ENCODE assay signal across 8 cellular contexts in the genomic region with DNA sequence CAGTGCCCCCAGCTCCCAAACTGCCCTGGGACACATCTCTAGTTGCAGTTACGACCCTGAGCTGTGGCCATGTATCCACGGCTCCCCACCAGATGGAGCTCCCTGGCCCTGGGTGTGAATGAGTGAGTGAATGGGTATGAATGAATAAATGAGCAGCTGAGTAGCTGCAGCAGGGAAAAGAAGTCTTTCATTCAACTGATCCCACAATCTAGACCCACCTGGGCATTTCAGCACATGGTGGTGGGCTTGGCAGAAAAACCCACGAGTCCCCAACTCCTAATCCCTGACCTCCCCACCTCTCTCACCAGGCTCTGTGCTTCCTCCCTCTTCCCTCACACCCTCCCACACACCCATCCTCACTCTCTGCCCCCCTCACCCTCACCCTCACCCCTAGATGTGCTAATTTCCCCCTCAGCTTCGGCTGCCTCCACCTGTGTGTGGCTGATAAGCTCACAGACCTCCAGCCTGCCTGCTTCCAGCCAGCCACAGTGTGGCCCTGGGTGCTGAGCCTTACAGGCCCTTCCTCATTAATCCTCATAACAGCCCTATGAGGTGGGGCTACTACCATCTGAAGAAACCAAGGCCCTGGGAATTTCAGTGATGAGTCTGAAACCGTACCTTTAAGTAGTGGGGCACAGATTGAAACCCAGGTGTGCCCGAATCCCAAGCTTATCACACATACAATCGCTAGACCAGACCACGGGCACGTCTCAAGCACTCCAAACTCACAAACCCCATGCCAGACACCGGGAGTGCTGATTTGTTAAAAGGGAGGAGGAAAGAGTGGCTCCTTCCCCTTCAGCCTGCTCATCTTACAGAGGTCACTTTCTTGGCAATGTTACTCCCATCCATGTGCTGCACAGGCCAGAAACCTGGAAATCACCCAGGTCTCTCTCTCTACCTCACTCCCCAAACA. TPM values are rescaled to one million over a fixed set of nuclear protein-coding genes. Genes with fewer than 3 reads are reported as not detected.
DNase-seq lines count a peak whose midpoint lies in the region; TF ChIP-seq lines count a peak whose summit lies in the region.
"Had no signal": no experiment of that assay in that cellular context is flagged by ENCODE, and none has a peak within 500 bp of the region (broad histone marks: within the 10 kb centered on the region; RNA-seq: fewer than 3 reads in every experiment).

No MANE protein-coding gene starts in this region.

- H3K36me3 Mint-ChIP-seq in Calu3 (ENCODE audit: insufficient read depth, unreplicated experiment) = peaks cover 27% of the 10 kb centered on the region

- H3K4me1 ChIP-seq in OCI-LY3 (ENCODE audit: low read length) (peaks cover 29% of the 10 kb centered on the region), esophagus squamous epithelium (peaks cover 39 to 68% (median 41%) of the 10 kb centered on the region in 3 donors), HAP-1 (peaks cover 6% of the 10 kb centered on the region; the same call in 1 of the 2 replicates)

- H3K27ac Mint-ChIP-seq in Calu3 (ENCODE audit: unreplicated experiment) = no peak overlapping the region

- H3K9me3 ChIP-seq in OCI-LY3 (ENCODE audit: insufficient read depth, low read length) (no peaks in the 10 kb centered on the region), esophagus squamous epithelium (no peaks in the 10 kb centered on the region), HAP-1 (no peaks in the 10 kb centered on the region)

- H3K4me3 ChIP-seq in OCI-LY3 (ENCODE audit: low read length) (no peak overlapping the region), esophagus squamous epithelium (no peak overlapping the region), skeletal muscle cell (ENCODE audit: low read depth, low read length) (no peak overlapping the region), HAP-1 (no peak overlapping the region)

- intact Hi-C loops in esophagus squamous epithelium (cut with DNase I) (no loop called here), Calu3 (cut with micrococcal nuclease; ENCODE audit: unreplicated experiment) (loop anchor here (10.0 kb wide), 1 partner anchor 76 kb away; no protein-coding TSS in a partner anchor)

- no peak for TF ChIP-seq POLR2A in esophagus squamous epithelium (IDR thresholded peaks at IDR 0.05)

- H3K9ac ChIP-seq in OCI-LY3 (ENCODE audit: low read length) = no peak overlapping the region

- H3K4me3 Mint-ChIP-seq in Calu3 (ENCODE audit: low read depth, unreplicated experiment) = no peak overlapping the region

- in situ Hi-C loops in HAP-1 (cut with MboI; ENCODE audit: low sequenced_read_pairs) = no loop called here

- 46 to 66% methylated on average over 8 to 10 of the region's 10 CpGs for WGBS in esophagus squamous epithelium, 2 donors

- H4K20me1 ChIP-seq in OCI-LY3 (ENCODE audit: insufficient read depth, low read length) = no peaks in the 10 kb centered on the region

- H3K27ac ChIP-seq in OCI-LY3 (ENCODE audit: low read length) (no peak overlapping the region), esophagus squamous epithelium (peak overlapping the region; percentile 66 to 91 (median 80))

- H3K9me3 Mint-ChIP-seq in Calu3 (ENCODE audit: low read depth, unreplicated experiment) = no peaks in the 10 kb centered on the region

- CTCF ChIA-PET in Calu3 (lab: Charles Lee) = interaction anchor here (0.6 to 1.1 kb wide), 4 partner anchors 10 to 231 kb away, joined by 3 to 4 read pairs (median 3); no protein-coding TSS in a partner anchor

- H3K27me3 ChIP-seq in OCI-LY3 (ENCODE audit: low read depth, low read length) (no peaks in the 10 kb centered on the region), esophagus squamous epithelium (no peaks in the 10 kb centered on the region), HAP-1 (ENCODE audit: low read depth) (no peaks in the 10 kb centered on the region)

- peaks cover 28% of the 10 kb centered on the region for H3K79me2 ChIP-seq in OCI-LY3 (ENCODE audit: low read length)

- TF ChIP-seq CTCF in GM12873 (IDR thresholded peaks at IDR 0.05; ENCODE audit: insufficient read depth, low read depth, low read length, missing control alignments) (peak; percentile 14), OCI-LY3 (IDR thresholded peaks at IDR 0.05; ENCODE audit: low read depth, low read length) (peak; percentile 49), esophagus squamous epithelium (IDR thresholded peaks at IDR 0.05) (peak in 3 of 6 experiments; percentile 5 to 29 (median 16)), Calu3 (IDR thresholded peaks at IDR 0.05; ENCODE audit: unreplicated experiment) (no peak)

- DNase-seq in esophagus squamous epithelium (lab: John Stamatoyannopoulos, UW) (no peak), skeletal muscle cell (ENCODE audit: low read depth) (peak; percentile 28), DMS153 (lab: John Stamatoyannopoulos, UW) (no peak), Calu3 (no peak), HAP-1 (ENCODE audit: low spot score in 2 of 2) (no peak)
- DNase-seq: NCI-H1436 treated with DMSO at 0.1 percent for 48 hours had no signal

- peak overlapping the region; percentile 61; the same call in 1 of the 2 replicates for H2AFZ ChIP-seq in OCI-LY3 (ENCODE audit: low read depth, low read length)

- H3K4me2 ChIP-seq in OCI-LY3 (ENCODE audit: low read length) = peak overlapping the region; percentile 25; the same call in 1 of the 2 replicates

- H3K4me1 Mint-ChIP-seq in Calu3 (ENCODE audit: low read depth, unreplicated experiment) = peaks cover 8% of the 10 kb centered on the region

- H3K27me3 Mint-ChIP-seq in Calu3 (ENCODE audit: unreplicated experiment) = peaks cover 20% of the 10 kb centered on the region

- peaks cover 6% of the 10 kb centered on the region for H3K36me3 ChIP-seq in OCI-LY3 (replicated peaks; ENCODE audit: low read depth, low read length)
- peaks cover 0 to 21% (median 7%) of the 10 kb centered on the region in 3 donors for H3K36me3 ChIP-seq in esophagus squamous epithelium
- peaks cover 21% of the 10 kb centered on the region for H3K36me3 ChIP-seq in HAP-1 (replicated peaks)

- no TSS peak for BruUV-seq in Calu3 (replicated peaks; lab: Mats Ljungman, UMichigan)

RNA-seq across cellular contexts. Expression of gene ATP6V1F, which starts 2.2 kb away (rescaled TPM):
- 100 to 1,000 TPM; 103 to 148 (median 130) TPM for total RNA-seq in esophagus squamous epithelium
- total RNA-seq in Calu3 (2022) = 104 and 123 TPM in 2 replicates

RNA-seq across cellular contexts. Expression of gene FLNC, which starts 30.2 kb away (rescaled TPM):
- 10 to 100 TPM in 2 of 4 donors, 1 to 10 TPM in 2; 3.0 to 27.3 (median 7.5) TPM for total RNA-seq in esophagus squamous epithelium
- 0.42 and 0.98 TPM in 2 replicates for total RNA-seq in Calu3 (2022)

RNA-seq across cellular contexts. Expression of gene KCP, which starts 50.1 kb away (rescaled TPM):
- 1 to 10 TPM in 2 of 4 donors, under 1 TPM in 2; 0.47 to 1.5 (median 0.87) TPM for total RNA-seq in esophagus squamous epithelium
- 6.8 and 10.6 TPM in 2 replicates for total RNA-seq in Calu3 (2022)
